ENCODE assay signal across 28 cellular contexts in the genomic region with DNA sequence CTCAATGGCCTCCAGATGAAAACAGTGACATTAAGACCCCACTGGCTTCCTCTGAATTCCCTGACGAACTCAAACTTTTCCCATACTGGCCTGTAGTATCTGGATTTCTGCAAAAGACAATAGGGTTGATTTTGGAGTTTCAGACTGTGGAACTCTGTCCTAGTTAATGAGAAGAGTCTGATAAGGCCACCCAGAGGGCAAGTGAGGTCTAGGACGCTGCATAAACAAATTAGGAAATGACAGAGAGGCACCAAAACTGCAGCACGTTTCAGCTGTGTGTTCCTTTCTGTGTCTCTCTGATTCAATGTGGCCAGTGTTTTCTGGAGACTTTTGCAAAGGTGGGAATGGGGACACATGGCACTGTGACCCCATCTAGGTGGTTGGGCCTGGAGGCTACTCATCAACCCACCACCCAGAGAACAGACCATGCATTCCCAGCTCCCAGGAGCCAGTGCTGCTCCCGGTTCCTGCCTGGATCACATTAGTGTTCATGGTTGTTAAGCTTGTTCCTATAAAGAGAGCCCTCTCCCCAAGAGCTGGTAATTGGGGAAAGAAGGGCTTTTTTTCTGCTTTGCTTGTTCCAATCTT.
"Had no signal": no experiment of that assay in that cellular context is flagged by ENCODE, and none has a peak within 500 bp of the region (broad histone marks: within the 10 kb centered on the region; RNA-seq: fewer than 3 reads in every experiment).

No MANE protein-coding gene starts in this region.

- H3K9me3 Mint-ChIP-seq: immature natural killer cell; natural killer cell treated with Interleukin-12 subunit alpha and Interleukin-12 subunit beta and Interleukin-15 and Interleukin-18, amount 100 ng/mL, for 72 hours; neural progenitor cell; stimulated activated naive CD8-positive, alpha-beta T cell treated with anti-CD3 and anti-CD28 coated beads, Interleukin-15, Interleukin-2, amounts not matched to agents 100 ng/mL and 50 ng/mL, for 24 hours had no signal

- H3K9me3 ChIP-seq: esophagus muscularis mucosa, gastroesophageal sphincter, mucosa of descending colon, prostate gland, thoracic aorta, upper lobe of left lung, uterus had no signal

- H3K4me3 ChIP-seq: esophagus muscularis mucosa, gastroesophageal sphincter, mucosa of descending colon, neural progenitor cell, prostate gland, thoracic aorta, tibial nerve, upper lobe of left lung, uterus had no signal

- H3K27ac Mint-ChIP-seq: immature natural killer cell; mesothelial cell of epicardium; naive B cell; natural killer cell treated with Interleukin-12 subunit alpha and Interleukin-12 subunit beta and Interleukin-15 and Interleukin-18, amount 100 ng/mL, for 72 hours; neural progenitor cell; stimulated activated naive B cell treated with anti-CD40 and anti-IgM and Interleukin-4, amounts not matched to agents 10 μg/mL and 1 μg/mL and 100 μg/mL, for 72 hours; stimulated activated naive CD8-positive, alpha-beta T cell treated with anti-CD3 and anti-CD28 coated beads, Interleukin-15, Interleukin-2, amounts not matched to agents 100 ng/mL and 50 ng/mL, for 24 hours had no signal

- H3K27me3 ChIP-seq: foreskin keratinocyte, neural progenitor cell, tibial nerve, upper lobe of left lung, uterus had no signal

- H3K27ac ChIP-seq: esophagus muscularis mucosa, foreskin keratinocyte, gastroesophageal sphincter, neural progenitor cell, prostate gland, thoracic aorta, tibial nerve, uterus had no signal

- H3K4me1 Mint-ChIP-seq: immature natural killer cell; mesothelial cell of epicardium; naive B cell; stimulated activated naive B cell treated with anti-CD40 and anti-IgM and Interleukin-4, amounts not matched to agents 10 μg/mL and 1 μg/mL and 100 μg/mL, for 72 hours had no signal

- H3K4me2 ChIP-seq: neural progenitor cell had no signal

- H3K36me3 Mint-ChIP-seq: immature natural killer cell; mesothelial cell of epicardium; naive B cell; natural killer cell treated with Interleukin-12 subunit alpha and Interleukin-12 subunit beta and Interleukin-15 and Interleukin-18, amount 100 ng/mL, for 72 hours; neural progenitor cell; stimulated activated naive B cell treated with anti-CD40 and anti-IgM and Interleukin-4, amounts not matched to agents 10 μg/mL and 1 μg/mL and 100 μg/mL, for 72 hours had no signal

- H3K4me1 ChIP-seq: esophagus muscularis mucosa, foreskin keratinocyte, gastroesophageal sphincter, neural progenitor cell, prostate gland, tibial nerve, upper lobe of left lung, uterus had no signal

- H3K4me3 Mint-ChIP-seq: immature natural killer cell; mesothelial cell of epicardium; naive B cell; natural killer cell treated with Interleukin-12 subunit alpha and Interleukin-12 subunit beta and Interleukin-15 and Interleukin-18, amount 100 ng/mL, for 72 hours; neural progenitor cell; stimulated activated naive B cell treated with anti-CD40 and anti-IgM and Interleukin-4, amounts not matched to agents 10 μg/mL and 1 μg/mL and 100 μg/mL, for 72 hours; stimulated activated naive CD8-positive, alpha-beta T cell treated with anti-CD3 and anti-CD28 coated beads, Interleukin-15, Interleukin-2, amounts not matched to agents 100 ng/mL and 50 ng/mL, for 24 hours had no signal

- H3K9ac ChIP-seq: neural progenitor cell had no signal

- H3K27me3 Mint-ChIP-seq: stimulated activated naive CD8-positive, alpha-beta T cell treated with anti-CD3 and anti-CD28 coated beads, Interleukin-15, Interleukin-2, amounts not matched to agents 100 ng/mL and 50 ng/mL, for 24 hours had no signal

- ATAC-seq: foreskin keratinocyte; gastroesophageal sphincter; left lobe of liver; mucosa of descending colon; right cardiac atrium; stimulated activated naive B cell treated with anti-CD40 and anti-IgM and Interleukin-4, amounts not matched to agents 10 μg/mL and 1 μg/mL and 100 μg/mL, for 72 hours had no signal

- H3K36me3 ChIP-seq: esophagus muscularis mucosa, gastroesophageal sphincter, neural progenitor cell, prostate gland, thoracic aorta, tibial nerve, upper lobe of left lung, uterus had no signal

- FAIRE-seq: colon, endothelial cell of umbilical vein, keratinocyte, small intestine had no signal

- H2AFZ ChIP-seq: neural progenitor cell had no signal

- DNase-seq: effector memory CD4-positive, alpha-beta T cell; foreskin keratinocyte; glutamatergic neuron; hypothalamus; immature natural killer cell; mesenchymal stem cell; mucosa of descending colon; naive B cell; right cardiac atrium; stimulated activated CD4-positive, alpha-beta T cell treated with anti-CD3 and anti-CD28 coated beads, Interleukin-15, amount 100 ng/mL, for 24 hours; stimulated activated CD4-positive, alpha-beta T cell treated with anti-CD3 and anti-CD28 coated beads, Interleukin-2, amount 100 ng/mL, for 48 hours; stimulated activated naive B cell treated with anti-CD40 and anti-IgM and Interleukin-4, amounts not matched to agents 10 μg/mL and 1 μg/mL and 100 μg/mL, for 72 hours; upper lobe of left lung; uterus had no signal
